10 cellular contexts compared by ENCODE assay signal in genomic region chr16:4376820-4377572, GRCh38. TPM values are rescaled to one million over a fixed set of nuclear protein-coding genes. Genes with fewer than 3 reads are reported as not detected.
DNase-seq lines count a peak whose midpoint lies in the region; ATAC-seq and TF ChIP-seq lines count a peak whose summit lies in the region.
"Had no signal": no experiment of that assay in that cellular context is flagged by ENCODE, and none has a peak within 500 bp of the region (broad histone marks: within the 10 kb centered on the region; RNA-seq: fewer than 3 reads in every experiment).

No MANE protein-coding gene starts in this region.

- H3K27ac ChIP-seq in IMR-90 (ENCODE audit: insufficient read depth, low read length) (peak overlapping the region; percentile 94), dorsolateral prefrontal cortex (peak overlapping the region in 44 of 59 donors; percentile 22 to 93 (median 76)), transverse colon (peak overlapping the region; percentile 78 to 92 (median 83))

- no peak overlapping the region; the same call in 2 of the 3 replicates for H2BK15ac ChIP-seq in IMR-90 (ENCODE audit: low read depth, low read length)

- no peaks in the 10 kb centered on the region for H3K36me3 Mint-ChIP-seq in mesothelial cell of epicardium

- H3K4me3 ChIP-seq in IMR-90 (ENCODE audit: insufficient read depth, low read depth, low read length) (no peak overlapping the region), dorsolateral prefrontal cortex (peak overlapping the region in 10 of 59 donors; percentile 2 to 40 (median 14)), transverse colon (no peak overlapping the region)
- H3K4me3 ChIP-seq: lung had no signal

- peak overlapping the region; percentile 85 for H2BK5ac ChIP-seq in IMR-90 (ENCODE audit: low read depth, low read length, poor library complexity, severe bottlenecking)

- peak overlapping the region; percentile 55; the same call in 1 of the 2 replicates for H3K9ac ChIP-seq in IMR-90 (ENCODE audit: low read depth, low read length)

- H2AK5ac ChIP-seq in IMR-90 (ENCODE audit: low read depth, low read length): peak overlapping the region; percentile 98

- ATAC-seq in IMR-90 (ENCODE audit: low read depth): no peak

- 0 out of 2 replicates have a peak overlapping the region, but pooled peaks have one; percentile 34 for H3K56ac ChIP-seq in IMR-90 (ENCODE audit: extremely low read depth, insufficient read depth, low read length)

- TF ChIP-seq CTCF in IMR-90 (conservative IDR thresholded peaks at IDR 0.05; ENCODE audit: low read depth, low read length) (no peak), dorsolateral prefrontal cortex (IDR thresholded peaks at IDR 0.05 in 54 of 56, conservative IDR thresholded peaks at IDR 0.05 in 2 of 56; ENCODE audit: low read depth in 1 of 56, partially characterized antibody in 56 of 56) (no peak), mesothelial cell of epicardium (IDR thresholded peaks at IDR 0.05; ENCODE audit: unreplicated experiment) (no peak), transverse colon (IDR thresholded peaks at IDR 0.05) (no peak)

- in situ Hi-C loops in IMR-90 (cut with MboI; ENCODE audit: low sequenced_read_pairs): no loop called here
- in situ Hi-C loops in transverse colon (cut with MboI; ENCODE audit: low pct_ligation_motif_present in 1 of 4, low pct_unique_long_range_greater_than_20kb in 1 of 4, low sequenced_read_pairs in 3 of 4): no loop called here

- peak overlapping the region; percentile 69; the same call in 1 of the 2 replicates for H3K23ac ChIP-seq in IMR-90 (ENCODE audit: low read depth, low read length)

- peaks cover 12% of the 10 kb centered on the region for H3K9me1 ChIP-seq in IMR-90 (ENCODE audit: insufficient read depth, low read length)

- intact Hi-C loops in IMR-90 (cut with micrococcal nuclease) (no loop called here), dorsolateral prefrontal cortex (cut with DNase I) (no loop called here), transverse colon (cut with DNase I; ENCODE audit: low total_unique reads) (no loop called here)

- no peak for TF ChIP-seq EP300 in transverse colon (IDR thresholded peaks at IDR 0.05; ENCODE audit: low read depth)

- peak overlapping the region; percentile 90; the same call in 1 of the 2 replicates for H4K91ac ChIP-seq in IMR-90 (ENCODE audit: insufficient read depth, low read depth, low read length)

- TF ChIP-seq POLR2A in IMR-90 (IDR thresholded peaks at IDR 0.05; ENCODE audit: low read depth, low read length) (no peak; the same call in 1 of the 2 replicates), transverse colon (IDR thresholded peaks at IDR 0.05) (no peak)

- H3K4me3 Mint-ChIP-seq in mesothelial cell of epicardium: peak overlapping the region; percentile 22

- DNase-seq in IMR-90 (no peak), dorsolateral prefrontal cortex (no peak), mesothelial cell of epicardium (ENCODE audit: low spot score in 2 of 2, unreplicated experiment in 2 of 2) (no peak), transverse colon (no peak), RPMI8226 (no peak), hippocampal formation (lab: John Stamatoyannopoulos, UW) (no peak), NCI-H1436 (lab: John Stamatoyannopoulos, UW) (no peak)
- DNase-seq: activated naive CD4-positive, alpha-beta T cell treated with Interleukin-2 at 50 U/mL for 16 hours; NCI-H146 had no signal

- no peaks in the 10 kb centered on the region for H3K9me3 ChIP-seq in IMR-90 (ENCODE audit: control insufficient read depth, insufficient read depth, low read length)
- no peaks in the 10 kb centered on the region for H3K9me3 ChIP-seq in transverse colon

- H3K9me3 Mint-ChIP-seq in mesothelial cell of epicardium: no peaks in the 10 kb centered on the region

- no TSS peak for BruUV-seq in IMR-90 (replicated peaks; lab: Mats Ljungman, UMichigan)

- H4K20me1 ChIP-seq in IMR-90 (ENCODE audit: insufficient read depth, low read length): peaks cover 97% of the 10 kb centered on the region

- H3K79me1 ChIP-seq in IMR-90 (ENCODE audit: low read depth in 1 of 2, low read length in 2 of 2): peaks cover 4 to 76% of the 10 kb centered on the region in 2 experiments; a peak in 3 of 4 replicates

- WGBS in IMR-90 (ENCODE audit: extremely low coverage in 2 of 2, insufficient read length in 1 of 2), 2 experiments: 10% methylated on average over 4 of the region's 28 CpGs; no CpG with 5 or more reads in 1 of the 2 experiments
- WGBS in transverse colon (ENCODE audit: low coverage in 1 of 2), 2 donors: 61 to 80% methylated on average over 5 to 25 of the region's 28 CpGs

- CTCF ChIA-PET in IMR-90 (lab: Yijun Ruan, JAX): no interaction called here

- no peak for TF ChIP-seq RAD21 in IMR-90 (IDR thresholded peaks at IDR 0.05; ENCODE audit: low read length)

- no peaks in the 10 kb centered on the region for H3K27me3 Mint-ChIP-seq in mesothelial cell of epicardium (ENCODE audit: low read depth)

- H3K4me1 ChIP-seq in IMR-90 (ENCODE audit: control insufficient read depth, insufficient read depth, low read length) (peaks cover 34% of the 10 kb centered on the region), transverse colon (peaks cover 27 to 65% (median 47%) of the 10 kb centered on the region in 4 donors)

- H4K5ac ChIP-seq in IMR-90 (ENCODE audit: low read depth, low read length): no peak overlapping the region

- POLR2A ChIA-PET in IMR-90 (lab: Charles Lee; ENCODE audit: unreplicated experiment): interaction anchor here (1.3 kb wide), 1 partner anchor 10 kb away, joined by 4 read pairs; no protein-coding TSS in a partner anchor

- H2AK9ac ChIP-seq in IMR-90 (replicated peaks; ENCODE audit: low read depth, low read length, poor library complexity): peak overlapping the region; percentile 88

- H3K4me1 Mint-ChIP-seq in mesothelial cell of epicardium: peaks cover 43% of the 10 kb centered on the region

- no peak overlapping the region for H3K18ac ChIP-seq in IMR-90 (ENCODE audit: low read depth, low read length)

- H3K36me3 ChIP-seq in IMR-90 (ENCODE audit: control insufficient read depth, insufficient read depth, low read length): peaks cover 44% of the 10 kb centered on the region
- no peaks in the 10 kb centered on the region for H3K36me3 ChIP-seq in transverse colon

- peak overlapping the region; percentile 51 for H2AFZ ChIP-seq in IMR-90 (replicated peaks; ENCODE audit: low read length, poor library complexity)

- peak overlapping the region; percentile 38 to 48; a peak in 3 of 4 replicates for H4K8ac ChIP-seq in IMR-90 (ENCODE audit: low read depth in 2 of 2, low read length in 2 of 2)

- H2BK120ac ChIP-seq in IMR-90 (ENCODE audit: low read depth, low read length): peak overlapping the region; percentile 67

- H3K27me3 ChIP-seq in IMR-90 (ENCODE audit: control insufficient read depth, insufficient read depth, low read length) (no peaks in the 10 kb centered on the region), dorsolateral prefrontal cortex (no peaks in the 10 kb centered on the region), transverse colon (no peaks in the 10 kb centered on the region)

- dilution Hi-C loops in IMR-90 (cut with HindIII; ENCODE audit: low sequenced_read_pairs, unreplicated experiment): no loop called here

- H3K4ac ChIP-seq in IMR-90 (ENCODE audit: low read depth, low read length): peak overlapping the region; percentile 81

- peak overlapping the region; percentile 36; the same call in 1 of the 2 replicates for H3K14ac ChIP-seq in IMR-90 (replicated peaks; ENCODE audit: low read depth, low read length)

- H2BK20ac ChIP-seq in IMR-90 (ENCODE audit: low read depth, low read length): no peak overlapping the region

- H3K4me2 ChIP-seq in IMR-90 (ENCODE audit: low read depth, low read length): peak overlapping the region; percentile 19

- peak overlapping the region; percentile 87 for H3K27ac Mint-ChIP-seq in mesothelial cell of epicardium

TF ChIP-seq in IMR-90, 13 proteins besides CTCF, POLR2A, EP300 and RAD21 (continues in another document):
- TF ChIP-seq RFX5 (IDR thresholded peaks at IDR 0.05; ENCODE audit: low read depth, low read length) (no peak), USF2 (IDR thresholded peaks at IDR 0.05; ENCODE audit: low read depth, low read length) (no peak)

RNA-seq across cellular contexts. Expression of gene VASN, which starts 5.3 kb away (rescaled TPM):
- total RNA-seq in IMR-90 (2012; rRNA removed): 9.3 and 10.3 TPM in 2 replicates
- 83.8 and 87.2 TPM in 2 replicates for polyA plus RNA-seq in IMR-90 (2012; rRNA removed)
- 83.6 and 183 TPM in 2 replicates for polyA plus RNA-seq in IMR-90 (2012; cell fraction: cytosol; rRNA removed)
- 42.8 and 134 TPM in 2 replicates for polyA plus RNA-seq in IMR-90 (2012; cell fraction: nucleus; rRNA removed; ENCODE audit: low replicate concordance)
- total RNA-seq in dorsolateral prefrontal cortex: 10 to 100 TPM in 84 of 120 experiments, 1 to 10 TPM in 36; 3.9 to 49.4 (median 12.1) TPM
- 36.7 to 37.6 TPM (median 37.5 TPM) in 3 replicates for total RNA-seq in mesothelial cell of epicardium
- 10 to 100 TPM in 2 of 4 donors, 1 to 10 TPM in 2; 3.4 to 18.7 (median 9.0) TPM for total RNA-seq in transverse colon

RNA-seq across cellular contexts. Expression of gene PAM16, which starts 25.9 kb away (rescaled TPM):
- total RNA-seq in IMR-90 (2012; rRNA removed) (17.9 and 25.6 TPM in 2 replicates), dorsolateral prefrontal cortex (10 to 100 TPM; 31.5 to 61.9 (median 44.6) TPM), mesothelial cell of epicardium (31.8 to 35.6 TPM (median 33.6 TPM) in 3 replicates), transverse colon (10 to 100 TPM; 26.5 to 40.5 (median 29.2) TPM)
- polyA plus RNA-seq in IMR-90 (2012; rRNA removed): 48.4 and 69.5 TPM in 2 replicates
- 84.0 and 105 TPM in 2 replicates for polyA plus RNA-seq in IMR-90 (2012; cell fraction: cytosol; rRNA removed)
- 70.0 and 101 TPM in 2 replicates for polyA plus RNA-seq in IMR-90 (2012; cell fraction: nucleus; rRNA removed; ENCODE audit: low replicate concordance)

RNA-seq across cellular contexts. Expression of gene CORO7, which starts 39.4 kb away (rescaled TPM):
- total RNA-seq in IMR-90 (2012; rRNA removed) (6.3 and 7.8 TPM in 2 replicates), dorsolateral prefrontal cortex (100 to 1,000 TPM in 1 of 120 experiments, 10 to 100 TPM in 119; 38.4 to 111 (median 63.7) TPM), mesothelial cell of epicardium (32.9 to 35.1 TPM (median 34.1 TPM) in 3 replicates), transverse colon (100 to 1,000 TPM in 1 of 4 donors, 10 to 100 TPM in 3; 46.8 to 330 (median 58.1) TPM)
- 23.6 and 26.7 TPM in 2 replicates for polyA plus RNA-seq in IMR-90 (2012; rRNA removed)
- 4.2 and 9.3 TPM in 2 replicates for polyA plus RNA-seq in IMR-90 (2012; cell fraction: cytosol; rRNA removed)
- polyA plus RNA-seq in IMR-90 (2012; cell fraction: nucleus; rRNA removed; ENCODE audit: low replicate concordance): 135 and 301 TPM in 2 replicates

RNA-seq across cellular contexts. Expression of gene DNAJA3, which starts 48.7 kb away (rescaled TPM):
- total RNA-seq in IMR-90 (2012; rRNA removed) (36.9 and 38.0 TPM in 2 replicates), dorsolateral prefrontal cortex (10 to 100 TPM; 38.3 to 66.6 (median 53.2) TPM), mesothelial cell of epicardium (34.7 to 37.7 TPM (median 35.3 TPM) in 3 replicates), transverse colon (100 to 1,000 TPM in 1 of 4 donors, 10 to 100 TPM in 3; 49.0 to 126 (median 75.5) TPM)
- 40.2 TPM in 2 replicates for polyA plus RNA-seq in IMR-90 (2012; rRNA removed)
- polyA plus RNA-seq in IMR-90 (2012; cell fraction: cytosol; rRNA removed): 28.2 and 36.0 TPM in 2 replicates
- polyA plus RNA-seq in IMR-90 (2012; cell fraction: nucleus; rRNA removed; ENCODE audit: low replicate concordance): 75.3 and 86.2 TPM in 2 replicates
